Comparison of ENCODE assay signal across 26 cellular contexts in genomic region chr4:25949994-25950393, GRCh38.
"Had no signal": no experiment of that assay in that cellular context is flagged by ENCODE, and none has a peak within 500 bp of the region (broad histone marks: within the 10 kb centered on the region; RNA-seq: fewer than 3 reads in every experiment).

No MANE protein-coding gene starts in this region.

- DNase-seq: activated CD4-positive, alpha-beta T cell treated with anti-CD3 and anti-CD28 coated beads, Interleukin-2, amount 10 ng/mL, durations not matched to agents 24 days and 14 days; activated CD4-positive, alpha-beta T cell treated with anti-CD3 and anti-CD28 coated beads, Interleukin-2, amount 50 U/mL, for 48 hours; activated CD8-positive, alpha-beta T cell treated with anti-CD3 and anti-CD28 coated beads, Interleukin-2, amount 10 ng/mL, durations not matched to agents 7 days and 5 days; activated gamma-delta T cell; activated naive CD4-positive, alpha-beta T cell treated with Interleukin-2 at 50 U/mL for 16 hours; activated naive CD8-positive, alpha-beta T cell treated with anti-CD3 and anti-CD28 coated beads, Interleukin-2, amount 10 ng/mL, durations not matched to agents 7 days and 5 days; activated T-cell treated with anti-CD3 and anti-CD28 coated beads, Interleukin-2, amount 50 U/mL, for 24 hours; Karpas-422; NCI-H1048; NCI-H1105 treated with DMSO at 0.1 percent for 48 hours; NCI-H1436 treated with DMSO at 0.1 percent for 48 hours; NCI-H1694 treated with DMSO at 0.1 percent for 48 hours; NK-92 treated with Interleukin-12 subunit alpha and Interleukin-12 subunit beta, amount 100 ng/mL, for 24 hours; PC-3; Peyer's patch; RPMI8226; SHP77 treated with DMSO at 0.1 percent for 48 hours had no signal

- H3K36me3 ChIP-seq: ascending aorta, breast epithelium, Peyer's patch, SJSA1 had no signal

- H3K27me3 ChIP-seq: ascending aorta, breast epithelium, Peyer's patch, SJSA1 had no signal

- H3K9me2 ChIP-seq: SK-N-SH had no signal

- H3K9me3 Mint-ChIP-seq: activated CD4-positive, alpha-beta T cell treated with anti-CD3 and anti-CD28 coated beads, Interleukin-2, amount 10 ng/mL, durations not matched to agents 24 days and 14 days; activated naive CD4-positive, alpha-beta T cell treated with anti-CD3 and anti-CD28 coated beads, Interleukin-2, amount 50 U/mL, for 24 hours; activated naive CD8-positive, alpha-beta T cell treated with anti-CD3 and anti-CD28 coated beads, Interleukin-2, amount 10 ng/mL, durations not matched to agents 7 days and 5 days; activated T-cell treated with anti-CD3 and anti-CD28 coated beads, Interleukin-2, amount 50 U/mL, for 24 hours; activated T-helper 2 cell treated with anti-CD3 and anti-CD28 coated beads, Interferon-gamma antibody, Interleukin-2, Interleukin-4, amounts not matched to agents 10 μg/mL and 5 μg/mL and 100 μg/mL, durations not matched to agents 14 hours and 24 hours and 36 hours; T-helper 1 cell treated with Interleukin-12 subunit alpha and Interleukin-12 subunit beta and Interleukin-4 antibody, amounts not matched to agents 30 μg/mL and 1 μg/mL, for 36 hours; T-helper 2 cell treated with Interferon-gamma antibody and Interleukin-4, amounts not matched to agents 5 μg/mL and 100 μg/mL, for 36 hours had no signal

- H3K9me3 ChIP-seq: ascending aorta, breast epithelium, Peyer's patch, SJSA1, SK-N-SH had no signal

- H3K27ac Mint-ChIP-seq: activated CD4-positive, alpha-beta T cell treated with anti-CD3 and anti-CD28 coated beads, Interleukin-2, amount 10 ng/mL, durations not matched to agents 24 days and 14 days; activated CD8-positive, alpha-beta T cell treated with anti-CD3 and anti-CD28 coated beads, Interleukin-2, amount 10 ng/mL, durations not matched to agents 7 days and 5 days; activated naive CD4-positive, alpha-beta T cell treated with anti-CD3 and anti-CD28 coated beads, Interleukin-2, amount 50 U/mL, for 24 hours; activated naive CD8-positive, alpha-beta T cell treated with anti-CD3 and anti-CD28 coated beads, Interleukin-2, amount 10 ng/mL, durations not matched to agents 7 days and 5 days; activated T-cell treated with anti-CD3 and anti-CD28 coated beads, Interleukin-2, amount 50 U/mL, for 24 hours; activated T-helper 2 cell treated with anti-CD3 and anti-CD28 coated beads, Interferon-gamma antibody, Interleukin-2, Interleukin-4, amounts not matched to agents 10 μg/mL and 5 μg/mL and 100 μg/mL, durations not matched to agents 14 hours and 24 hours and 36 hours; T-helper 1 cell treated with Interleukin-12 subunit alpha and Interleukin-12 subunit beta and Interleukin-4 antibody, amounts not matched to agents 30 μg/mL and 1 μg/mL, for 36 hours; T-helper 2 cell treated with Interferon-gamma antibody and Interleukin-4, amounts not matched to agents 5 μg/mL and 100 μg/mL, for 36 hours had no signal

- H3K9ac ChIP-seq: SK-N-SH had no signal

- ATAC-seq: activated CD8-positive, alpha-beta T cell treated with anti-CD3 and anti-CD28 coated beads, Interleukin-2, amount 10 ng/mL, durations not matched to agents 7 days and 5 days; PC-3 had no signal

- H3K36me3 Mint-ChIP-seq: activated naive CD4-positive, alpha-beta T cell treated with anti-CD3 and anti-CD28 coated beads, Interleukin-2, amount 50 U/mL, for 24 hours; activated naive CD8-positive, alpha-beta T cell treated with anti-CD3 and anti-CD28 coated beads, Interleukin-2, amount 10 ng/mL, durations not matched to agents 7 days and 5 days had no signal

- FAIRE-seq: TTC549 had no signal

- H3K4me3 Mint-ChIP-seq: activated CD4-positive, alpha-beta T cell treated with anti-CD3 and anti-CD28 coated beads, Interleukin-2, amount 10 ng/mL, durations not matched to agents 24 days and 14 days; activated CD8-positive, alpha-beta T cell treated with anti-CD3 and anti-CD28 coated beads, Interleukin-2, amount 10 ng/mL, durations not matched to agents 7 days and 5 days; activated naive CD4-positive, alpha-beta T cell treated with anti-CD3 and anti-CD28 coated beads, Interleukin-2, amount 50 U/mL, for 24 hours; activated naive CD8-positive, alpha-beta T cell treated with anti-CD3 and anti-CD28 coated beads, Interleukin-2, amount 10 ng/mL, durations not matched to agents 7 days and 5 days; activated T-cell treated with anti-CD3 and anti-CD28 coated beads, Interleukin-2, amount 50 U/mL, for 24 hours; T-helper 1 cell treated with Interleukin-12 subunit alpha and Interleukin-12 subunit beta and Interleukin-4 antibody, amounts not matched to agents 30 μg/mL and 1 μg/mL, for 36 hours; T-helper 2 cell treated with Interferon-gamma antibody and Interleukin-4, amounts not matched to agents 5 μg/mL and 100 μg/mL, for 36 hours had no signal

- H3K4me1 ChIP-seq: ascending aorta, breast epithelium, SJSA1 had no signal

- H3K4me3 ChIP-seq: ascending aorta, breast epithelium, Peyer's patch, SJSA1 had no signal

- H3K4me2 ChIP-seq: SK-N-SH had no signal

- H3K27ac ChIP-seq: ascending aorta, breast epithelium, Peyer's patch, SJSA1 had no signal
